ENCODE assay signal across 8 cellular contexts in the genomic region with DNA sequence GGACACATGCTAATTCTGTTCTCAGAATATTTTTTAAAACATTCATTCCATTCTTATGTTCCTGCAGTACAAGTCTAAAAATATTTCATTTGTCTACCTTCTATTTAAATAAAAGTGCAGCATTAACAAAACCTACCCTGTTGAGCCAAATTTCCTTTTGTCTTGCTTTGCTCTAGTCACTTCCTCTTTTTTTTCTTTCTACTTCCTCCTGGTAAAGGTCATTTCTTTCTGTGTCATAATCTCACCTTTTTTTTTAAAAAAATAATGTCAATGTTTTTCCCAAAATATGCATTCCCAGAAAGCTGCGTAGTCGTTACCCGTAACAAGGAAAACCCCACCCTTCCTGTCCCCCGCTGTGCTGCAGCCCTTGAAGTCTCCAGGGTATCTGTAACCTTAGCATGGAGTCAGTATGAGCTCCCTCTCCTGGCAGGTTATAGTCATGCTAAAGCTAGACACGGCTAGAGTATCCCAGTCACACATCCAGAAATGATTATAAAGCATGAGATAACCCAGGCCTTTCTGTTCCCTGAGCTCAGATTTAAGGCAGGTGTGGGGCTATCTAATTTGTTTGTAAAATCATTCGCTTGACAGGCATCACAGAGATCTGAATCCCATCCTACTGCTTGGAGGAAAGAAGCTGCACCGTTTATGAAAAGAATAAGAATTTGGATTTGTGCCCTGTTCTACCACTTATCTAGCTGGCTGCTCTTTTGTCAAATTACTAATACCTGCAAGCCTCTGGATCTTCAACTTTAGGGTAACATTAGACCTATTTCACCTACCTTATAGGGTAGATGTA. TPM values are rescaled to one million over a fixed set of nuclear protein-coding genes. Genes with fewer than 3 reads are reported as not detected.
A peak's percentile ranks its signal among the peaks of the same experiment; 100 is the strongest.
DNase-seq lines count a peak whose midpoint lies in the region; ATAC-seq, FAIRE-seq and TF ChIP-seq lines count a peak whose summit lies in the region.

No MANE protein-coding gene starts in this region.

- no peak for TF ChIP-seq POLR2A in A549 (IDR thresholded peaks at IDR 0.05; ENCODE audit: low read length)

- TF ChIP-seq RAD21 in A549 (conservative IDR thresholded peaks at IDR 0.05 in 1 of 2, IDR thresholded peaks at IDR 0.05 in 1 of 2): peak; percentile 78 to 83

- ATAC-seq in A549 (peak; percentile 100), GM18508 (IDR thresholded peaks at IDR 0.05; ENCODE audit: insufficient read depth, unreplicated experiment) (peak; percentile 72), HG02981 (IDR thresholded peaks at IDR 0.05; ENCODE audit: unreplicated experiment) (peak; percentile 94)

- CTCF ChIA-PET in A549 (lab: Yijun Ruan, JAX): interaction anchor here (0.8 to 6.4 kb wide), 42 partner anchors 8 to 590 kb away, joined by 3 to 79 read pairs (median 5); partner anchors contain the start of genes CCDC83 and PICALM

- no peak for TF ChIP-seq EP300 in A549 (IDR thresholded peaks at IDR 0.05)

- TF ChIP-seq CTCF in A549 (IDR thresholded peaks at IDR 0.05) (peak; percentile 85), brain microvascular endothelial cell (IDR thresholded peaks at IDR 0.05; ENCODE audit: low read depth, low read length, missing control alignments) (peak; percentile 88)

- POLR2A ChIA-PET in A549 (lab: Yijun Ruan, JAX): interaction anchor here (0.6 to 1.7 kb wide), 5 partner anchors 20 to 339 kb away, joined by 3 to 28 read pairs (median 3); partner anchors contain the start of genes CCDC83, EED and PICALM

- H3K36me3 ChIP-seq in brain microvascular endothelial cell (replicated peaks) (no peaks in the 10 kb centered on the region), small intestine (ENCODE audit: control insufficient read depth in 2 of 2, insufficient read depth in 2 of 2, low read length in 2 of 2) (no peaks in the 10 kb centered on the region)

- peaks cover 15% of the 10 kb centered on the region; the same call in 2 of the 3 replicates for H3K4me1 ChIP-seq in A549
- H3K4me1 ChIP-seq in small intestine (ENCODE audit: control insufficient read depth in 2 of 2, insufficient read depth in 1 of 2, low read depth in 1 of 2, low read length in 1 of 2): peaks cover 0 to 3% of the 10 kb centered on the region in 2 donors

- peak overlapping the region; percentile 29 for H3K4me3 ChIP-seq in A549
- H3K4me3 ChIP-seq in brain microvascular endothelial cell (ENCODE audit: low read depth, low read length): peak overlapping the region; percentile 33
- no peak overlapping the region for H3K4me3 ChIP-seq in small intestine (ENCODE audit: low read depth in 1 of 2, low read length in 2 of 2)

- H3K27me3 ChIP-seq in brain microvascular endothelial cell (replicated peaks) (no peaks in the 10 kb centered on the region), small intestine (ENCODE audit: control insufficient read depth in 2 of 2, insufficient read depth in 2 of 2, low read length in 2 of 2) (no peaks in the 10 kb centered on the region)

- H3K9me3 ChIP-seq in A549 (no peaks in the 10 kb centered on the region), small intestine (ENCODE audit: control insufficient read depth, low read depth) (no peaks in the 10 kb centered on the region)

- FAIRE-seq in A549 (lab: Jason Lieb, UNC): no peak
- no peak for FAIRE-seq in small intestine (lab: Jason Lieb, UNC)

- in situ Hi-C loops in brain microvascular endothelial cell (cut with HindIII; ENCODE audit: low pct_ligation_motif_present, low sequenced_read_pairs): no loop called here

- 13% methylated on average over 7 of the region's 7 CpGs for WGBS in A549 (ENCODE audit: missing lambda C conversion rate)
- WGBS in small intestine, 3 donors: 4 to 20% (median 10%) methylated on average over 7 of the region's 7 CpGs

- peak overlapping the region; percentile 59 for H3K4me2 ChIP-seq in A549

- peak; percentile 87 to 89 for DNase-seq in A549 (ENCODE audit: low read depth in 1 of 2, low spot score in 1 of 2)
- peak; percentile 36 for DNase-seq in NCI-H1694 treated with DMSO at 0.1 percent for 48 hours (lab: John Stamatoyannopoulos, UW)
- DNase-seq in T-helper 22 cell (ENCODE audit: low read depth): peak; percentile 33
- peak; percentile 88 for DNase-seq in brain microvascular endothelial cell
- DNase-seq in iPS-NIHi11 (ENCODE audit: low spot score): peak; percentile 84
- peak; percentile 86 for DNase-seq in small intestine

- H3K27ac ChIP-seq in A549: peak overlapping the region; percentile 50 to 81
- H3K27ac ChIP-seq in brain microvascular endothelial cell: no peak overlapping the region
- H3K27ac ChIP-seq in small intestine (ENCODE audit: low read depth in 1 of 2, low read length in 1 of 2): peak overlapping the region in 1 of 2 donors; percentile 9

TF ChIP-seq in A549, 52 proteins besides CTCF, POLR2A, EP300 and RAD21:
- 0 out of 5 replicates have a peak, but pooled peaks of 1 of the 2 experiments have one; percentile 26 for TF ChIP-seq JUN (IDR thresholded peaks at IDR 0.05)
- TF ChIP-seq BHLHE40 (IDR thresholded peaks at IDR 0.05; ENCODE audit: low read depth, low read length): no peak
- no peak for TF ChIP-seq PBX3 (IDR thresholded peaks at IDR 0.05)
- TF ChIP-seq FOSL2 (IDR thresholded peaks at IDR 0.05): no peak
- no peak; the same call in 1 of the 2 replicates for TF ChIP-seq FOSL2 (CRISPR knock-in tag; IDR thresholded peaks at IDR 0.05)
- no peak for TF ChIP-seq CEBPB (IDR thresholded peaks at IDR 0.05)
- TF ChIP-seq SMC3 (IDR thresholded peaks at IDR 0.05): peak; percentile 94
- no peak for TF ChIP-seq ESRRA (IDR thresholded peaks at IDR 0.05; ENCODE audit: borderline replicate concordance, low read length)
- TF ChIP-seq POLR2AphosphoS2 (conservative IDR thresholded peaks at IDR 0.05; ENCODE audit: low read length): no peak
- TF ChIP-seq EHF (CRISPR knock-in tag; IDR thresholded peaks at IDR 0.05): no peak
- TF ChIP-seq, protein P1, sequence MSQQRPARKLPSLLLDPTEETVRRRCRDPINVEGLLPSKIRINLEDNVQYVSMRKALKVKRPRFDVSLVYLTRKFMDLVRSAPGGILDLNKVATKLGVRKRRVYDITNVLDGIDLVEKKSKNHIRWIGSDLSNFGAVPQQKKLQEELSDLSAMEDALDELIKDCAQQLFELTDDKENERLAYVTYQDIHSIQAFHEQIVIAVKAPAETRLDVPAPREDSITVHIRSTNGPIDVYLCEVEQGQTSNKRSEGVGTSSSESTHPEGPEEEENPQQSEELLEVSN (IDR thresholded peaks at IDR 0.05; ENCODE audit: borderline replicate concordance, low read depth): no peak
- TF ChIP-seq ZSCAN20 (CRISPR knock-in tag; IDR thresholded peaks at IDR 0.05): 0 out of 2 replicates have a peak, but pooled peaks have one; percentile 53
- TF ChIP-seq, protein P2, sequence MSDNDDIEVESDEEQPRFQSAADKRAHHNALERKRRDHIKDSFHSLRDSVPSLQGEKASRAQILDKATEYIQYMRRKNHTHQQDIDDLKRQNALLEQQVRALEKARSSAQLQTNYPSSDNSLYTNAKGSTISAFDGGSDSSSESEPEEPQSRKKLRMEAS (IDR thresholded peaks at IDR 0.05): peak; percentile 62

RNA-seq across cellular contexts. Expression of gene EED, which starts 51.1 kb away (rescaled TPM):
- 31.1 and 33.0 TPM in 2 replicates for polyA plus RNA-seq in A549 (2011; rRNA removed)
- 11.2 and 12.9 TPM in 2 replicates for polyA plus RNA-seq in A549 (2012; cell fraction: cytosol; rRNA removed)
- polyA plus RNA-seq in A549 (2012; cell fraction: nucleus; rRNA removed): 9.3 and 17.5 TPM in 2 replicates
- polyA plus RNA-seq in A549 (2017; fragmentation: RNase III; extraction: RNeasy Plus Mini Kit Qiagen cat#74134 plus additional on column Dnase treatment): 43.6 to 48.9 TPM (median 47.0 TPM) in 3 replicates
- polyA minus RNA-seq in A549 (2011; rRNA and poly(A)+ RNA removed): 12.2 and 17.2 TPM in 2 replicates
- 10 to 100 TPM; 13.5 to 15.3 (median 14.5) TPM for polyA plus RNA-seq in small intestine

Comparison
In these comparisons a context has a peak if more than half of its experiments do, and no peak if none do; other contexts are left out.
1. DNase-seq: peak in every context shown above with its lines; median percentile 88 in A549; 88 in brain microvascular endothelial cell; 86 in small intestine; 84 in iPS-NIHi11; 36 in NCI-H1694 treated with DMSO at 0.1 percent for 48 hours; 33 in T-helper 22 cell.
2. H3K4me3 ChIP-seq: peak in A549 (single experiment) and brain microvascular endothelial cell (single experiment); none in small intestine (0 of 2).
3. Peak in every context shown above with its lines, with median percentiles within 50 percentile points of each other: ATAC-seq.